ENCODE assay signal across 20 cellular contexts in genomic region chr4:119542575-119542974, GRCh38.
DNase-seq lines count a peak whose midpoint lies in the region; ATAC-seq and TF ChIP-seq lines count a peak whose summit lies in the region.
"Had no signal": no experiment of that assay in that cellular context is flagged by ENCODE, and none has a peak within 500 bp of the region (broad histone marks: within the 10 kb centered on the region; RNA-seq: fewer than 3 reads in every experiment).

No MANE protein-coding gene starts in this region.

- H3K4me3 ChIP-seq in coronary artery (no peak overlapping the region), gastroesophageal sphincter (no peak overlapping the region), stomach smooth muscle (ENCODE audit: low read length in 2 of 2) (no peak overlapping the region)
- H3K4me3 ChIP-seq: BLaER1 treated with 17β-estradiol and CSF1 and Interleukin-3, amounts not matched to agents 10 nM and 100 nM; GM23248; SJCRH30 had no signal

- H3K36me3 ChIP-seq in gastroesophageal sphincter, result peaks cover 0 to 36% of the 10 kb centered on the region in 2 donors
- peaks cover 20 to 32% of the 10 kb centered on the region in 2 donors for H3K36me3 ChIP-seq in stomach smooth muscle (ENCODE audit: control insufficient read depth in 2 of 2, insufficient read depth in 2 of 2, low read length in 2 of 2)
- H3K36me3 ChIP-seq: SJCRH30 had no signal

- peaks cover 13% of the 10 kb centered on the region for H3K36me3 Mint-ChIP-seq in HFFc6 (ENCODE audit: low read depth)

- ATAC-seq in gastroesophageal sphincter, result no peak
- ATAC-seq: PC-3 had no signal

- no peaks in the 10 kb centered on the region for H3K9me3 Mint-ChIP-seq in HFFc6
- H3K9me3 Mint-ChIP-seq: CD4-positive, alpha-beta T cell had no signal

- no peak overlapping the region for H3K27ac Mint-ChIP-seq in HFFc6
- H3K27ac Mint-ChIP-seq: CD4-positive, alpha-beta T cell had no signal

- peak overlapping the region; percentile 40 to 42 for H3K27ac ChIP-seq in coronary artery
- peak overlapping the region in 3 of 4 donors; percentile 4 to 55 (median 38) for H3K27ac ChIP-seq in gastroesophageal sphincter
- peak overlapping the region; percentile 12 for H3K27ac ChIP-seq in stomach smooth muscle (ENCODE audit: low read length)
- H3K27ac ChIP-seq: BLaER1 treated with 17β-estradiol and CSF1 and Interleukin-3, amounts not matched to agents 10 nM and 100 nM; GM23248; SJCRH30 had no signal

- TF ChIP-seq CTCF in HFFc6 (IDR thresholded peaks at IDR 0.05) (no peak), coronary artery (IDR thresholded peaks at IDR 0.05) (no peak), gastroesophageal sphincter (IDR thresholded peaks at IDR 0.05) (no peak)

- H3K9me3 ChIP-seq in gastroesophageal sphincter (no peaks in the 10 kb centered on the region), stomach smooth muscle (ENCODE audit: control insufficient read depth in 2 of 2, low read length in 2 of 2) (no peaks in the 10 kb centered on the region)
- H3K9me3 ChIP-seq: BLaER1 treated with 17β-estradiol and CSF1 and Interleukin-3, amounts not matched to agents 10 nM and 100 nM; SJCRH30 had no signal

- WGBS in gastroesophageal sphincter (ENCODE audit: low coverage in 1 of 2), 2 donors, result 66 to 78% methylated on average over 6 of the region's 6 CpGs

- DNase-seq in HFFc6 (no peak), coronary artery (ENCODE audit: low spot score) (no peak), glomerular visceral epithelial cell (ENCODE audit: extremely low spot score) (no peak), T1000 (lab: John Stamatoyannopoulos, UW) (no peak)
- no peak for DNase-seq in stimulated activated CD8-positive, alpha-beta memory T cell treated with anti-CD3 and anti-CD28 coated beads, Interleukin-4, amount 100 ng/mL, for 48 hours
- DNase-seq: AML-193; CD4-positive, alpha-beta T cell; GM23248; H7; KG1; MM.1S; NCI-H2029; NCI-H446; NCI-H524 treated with DMSO at 0.1 percent for 48 hours; NCI-H774; PC-3; SJCRH30 had no signal

- H3K9ac ChIP-seq in stomach smooth muscle (ENCODE audit: low read length in 2 of 2), result no peak overlapping the region
- H3K9ac ChIP-seq: BLaER1 treated with 17β-estradiol and CSF1 and Interleukin-3, amounts not matched to agents 10 nM and 100 nM; GM23248 had no signal

- peak overlapping the region; percentile 16; the same call in 1 of the 2 replicates for H3K4me3 Mint-ChIP-seq in HFFc6
- H3K4me3 Mint-ChIP-seq: CD4-positive, alpha-beta T cell had no signal

- peaks cover 0 to 44% (median 8%) of the 10 kb centered on the region in 3 donors for H3K4me1 ChIP-seq in gastroesophageal sphincter
- peaks cover 4% of the 10 kb centered on the region for H3K4me1 ChIP-seq in stomach smooth muscle (ENCODE audit: control insufficient read depth, insufficient read depth, low read length)
- H3K4me1 ChIP-seq: BLaER1 treated with 17β-estradiol and CSF1 and Interleukin-3, amounts not matched to agents 10 nM and 100 nM had no signal

- no peaks in the 10 kb centered on the region for H3K27me3 Mint-ChIP-seq in HFFc6 (ENCODE audit: insufficient read depth)
- H3K27me3 Mint-ChIP-seq: CD4-positive, alpha-beta T cell had no signal

- peaks cover 30% of the 10 kb centered on the region for H3K4me1 Mint-ChIP-seq in HFFc6 (ENCODE audit: low read depth)

- H3K27me3 ChIP-seq in gastroesophageal sphincter, result no peaks in the 10 kb centered on the region
- H3K27me3 ChIP-seq in stomach smooth muscle (ENCODE audit: control insufficient read depth in 1 of 2, insufficient read depth in 2 of 2, low read length in 2 of 2), result no peaks in the 10 kb centered on the region
- H3K27me3 ChIP-seq: BLaER1 treated with 17β-estradiol and CSF1 and Interleukin-3, amounts not matched to agents 10 nM and 100 nM; SJCRH30 had no signal

- no peak for TF ChIP-seq EP300 in gastroesophageal sphincter (IDR thresholded peaks at IDR 0.05)

- TF ChIP-seq POLR2A in gastroesophageal sphincter (IDR thresholded peaks at IDR 0.05), result no peak
